In genomic region chr20:36974660-36975059, GRCh38 we compare ENCODE assay signal across 24 cellular contexts. TPM values are rescaled to one million over a fixed set of nuclear protein-coding genes. Genes with fewer than 3 reads are reported as not detected.
A peak's percentile ranks its signal among the peaks of the same experiment; 100 is the strongest.
DNase-seq lines count a peak whose midpoint lies in the region; ATAC-seq, FAIRE-seq and TF ChIP-seq lines count a peak whose summit lies in the region.
"Had no signal": no experiment of that assay in that cellular context is flagged by ENCODE, and none has a peak within 500 bp of the region (broad histone marks: within the 10 kb centered on the region; RNA-seq: fewer than 3 reads in every experiment).

No MANE protein-coding gene starts in this region.

- H3K4me2 ChIP-seq in GM12878 (ENCODE audit: control insufficient read depth, insufficient read depth): no peak overlapping the region

- in situ Hi-C loops in GM12878 (cut with MboI): no loop called here

- no peaks in the 10 kb centered on the region for H3K27me3 ChIP-seq in GM12878 (replicated peaks in 1 of 2; ENCODE audit: control insufficient read depth in 2 of 2, insufficient read depth in 2 of 2, low read length in 1 of 2)
- H3K27me3 ChIP-seq in thymus (ENCODE audit: control insufficient read depth, insufficient read depth): no peaks in the 10 kb centered on the region
- H3K27me3 ChIP-seq in heart right ventricle: no peaks in the 10 kb centered on the region
- H3K27me3 ChIP-seq: left lung, right lobe of liver, SJCRH30 had no signal

- no peaks in the 10 kb centered on the region for H3K36me3 ChIP-seq in KOPT-K1 (ENCODE audit: insufficient read depth, low read length)
- H3K36me3 ChIP-seq in GM12878 (ENCODE audit: control insufficient read depth in 2 of 2, insufficient read depth in 2 of 2, low read length in 1 of 2): no peaks in the 10 kb centered on the region
- peaks cover 3% of the 10 kb centered on the region for H3K36me3 ChIP-seq in thymus (ENCODE audit: control insufficient read depth, insufficient read depth)
- H3K36me3 ChIP-seq in heart right ventricle: no peaks in the 10 kb centered on the region
- H3K36me3 ChIP-seq: left lung, right lobe of liver, SJCRH30 had no signal

- peaks cover 18% of the 10 kb centered on the region for H3K36me3 Mint-ChIP-seq in activated naive CD4-positive, alpha-beta T cell treated with anti-CD3 and anti-CD28 coated beads, Interleukin-2, amount 10 ng/mL, durations not matched to agents 7 days and 5 days

- 52% methylated on average over 3 of the region's 3 CpGs for WGBS in GM12878 (ENCODE audit: insufficient coverage, insufficient replicate concordance, low lambda C conversion rate, missing lambda C conversion rate)
- WGBS in thymus: 77% methylated on average over 3 of the region's 3 CpGs
- WGBS in heart right ventricle, 2 donors: 90 to 97% methylated on average over 3 of the region's 3 CpGs

- DNase-seq in activated naive CD4-positive, alpha-beta T cell treated with anti-CD3 and anti-CD28 coated beads, Interleukin-2, amount 10 ng/mL, durations not matched to agents 7 days and 5 days: peak; percentile 48
- DNase-seq in activated naive CD4-positive, alpha-beta T cell (lab: John Stamatoyannopoulos, UW): no peak
- DNase-seq in GM12878 (ENCODE audit: low read depth, low spot score) (no peak), nucleus accumbens (lab: John Stamatoyannopoulos, UW) (no peak), heart right ventricle (no peak)
- DNase-seq: activated CD8-positive, alpha-beta memory T cell treated with anti-CD3 and anti-CD28 coated beads for 24 hours; amniotic stem cell; DMS153; GF-D8; H7; head of caudate nucleus; left lung; NCI-H1417 treated with DMSO at 0.1 percent for 48 hours; NCI-H510A; right lobe of liver; SJCRH30 had no signal

- peaks cover 60% of the 10 kb centered on the region for H3K4me1 Mint-ChIP-seq in activated naive CD4-positive, alpha-beta T cell treated with anti-CD3 and anti-CD28 coated beads, Interleukin-2, amount 10 ng/mL, durations not matched to agents 7 days and 5 days
- H3K4me1 Mint-ChIP-seq: nephron had no signal

- H3K4me1 ChIP-seq in GM12878 (ENCODE audit: control insufficient read depth, insufficient read depth, low read length): 0 out of 2 replicates have a peak, but pooled peaks cover 3% of the 10 kb centered on the region
- peaks cover 15% of the 10 kb centered on the region for H3K4me1 ChIP-seq in thymus (ENCODE audit: control insufficient read depth, insufficient read depth, low read length)
- peaks cover 0 to 8% (median 0%) of the 10 kb centered on the region in 9 donors for H3K4me1 ChIP-seq in heart right ventricle
- H3K4me1 ChIP-seq: parathyroid adenoma, SJCRH30 had no signal

- H3K27me3 Mint-ChIP-seq in activated naive CD4-positive, alpha-beta T cell treated with anti-CD3 and anti-CD28 coated beads, Interleukin-2, amount 10 ng/mL, durations not matched to agents 7 days and 5 days: no peaks in the 10 kb centered on the region
- H3K27me3 Mint-ChIP-seq: dendritic cell treated with granulocyte-macrophage colony-stimulating factor and Interleukin-4, amounts not matched to agents 40 ng/mL and 50 ng/mL, for 4 days; IgD-negative memory B cell had no signal

- peak overlapping the region; percentile 92 for H3K27ac Mint-ChIP-seq in activated naive CD4-positive, alpha-beta T cell treated with anti-CD3 and anti-CD28 coated beads, Interleukin-2, amount 10 ng/mL, durations not matched to agents 7 days and 5 days
- H3K27ac Mint-ChIP-seq: dendritic cell treated with granulocyte-macrophage colony-stimulating factor and Interleukin-4, amounts not matched to agents 40 ng/mL and 50 ng/mL, for 4 days; nephron had no signal

- RAD21 ChIA-PET in GM12878 (lab: Charles Lee; ENCODE audit: unreplicated experiment): no interaction called here

- H3K9me3 ChIP-seq in KOPT-K1 (ENCODE audit: insufficient read depth, low read length, poor library complexity, severe bottlenecking): peaks cover 11% of the 10 kb centered on the region
- H3K9me3 ChIP-seq in GM12878 (replicated peaks; ENCODE audit: control insufficient read depth, insufficient read depth, low read length): no peaks in the 10 kb centered on the region
- no peaks in the 10 kb centered on the region for H3K9me3 ChIP-seq in thymus (ENCODE audit: control insufficient read depth)
- no peaks in the 10 kb centered on the region for H3K9me3 ChIP-seq in heart right ventricle
- H3K9me3 ChIP-seq: left lung, right lobe of liver had no signal

- TF ChIP-seq CTCF in GM12878 (IDR thresholded peaks at IDR 0.05 in 2 of 3, conservative IDR thresholded peaks at IDR 0.05 in 1 of 3; ENCODE audit: control insufficient read depth in 2 of 3, extremely low read depth in 1 of 3, insufficient read depth in 1 of 3, low read depth in 3 of 3, low read length in 3 of 3) (no peak), heart right ventricle (IDR thresholded peaks at IDR 0.05) (no peak)

- no peak for FAIRE-seq in GM12878 (lab: Jason Lieb, UNC)
- FAIRE-seq: bronchial epithelial cell had no signal

- intact Hi-C loops in GM12878 (cut with micrococcal nuclease; ENCODE audit: unreplicated experiment): no loop called here
- intact Hi-C loops in heart right ventricle (cut with DNase I): no loop called here

- no peak for TF ChIP-seq RAD21 in GM12878 (IDR thresholded peaks at IDR 0.05; ENCODE audit: insufficient read depth, low read depth, low read length)

- CTCF ChIA-PET in activated naive CD4-positive, alpha-beta T cell treated with anti-CD3 and anti-CD28 coated beads, Interleukin-2, amount 10 ng/mL, durations not matched to agents 7 days and 5 days (lab: Charles Lee): interaction anchor here (0.7 kb wide), 1 partner anchor 11 kb away, joined by 3 read pairs; no protein-coding TSS in a partner anchor
- CTCF ChIA-PET in GM12878 (lab: Yijun Ruan, JAX): no interaction called here

- no peak overlapping the region for H3K4me3 Mint-ChIP-seq in activated naive CD4-positive, alpha-beta T cell treated with anti-CD3 and anti-CD28 coated beads, Interleukin-2, amount 10 ng/mL, durations not matched to agents 7 days and 5 days
- H3K4me3 Mint-ChIP-seq: dendritic cell treated with granulocyte-macrophage colony-stimulating factor and Interleukin-4, amounts not matched to agents 40 ng/mL and 50 ng/mL, for 4 days; nephron had no signal

- TF ChIP-seq EP300 in GM12878 (IDR thresholded peaks at IDR 0.05; ENCODE audit: borderline replicate concordance in 1 of 2, control insufficient read depth in 1 of 2, low read depth in 2 of 2, low read length in 2 of 2): no peak

- no peaks in the 10 kb centered on the region for H3K79me2 ChIP-seq in GM12878 (ENCODE audit: control insufficient read depth, insufficient read depth, low read length)
- H3K79me2 ChIP-seq: parathyroid adenoma had no signal

- POLR2A ChIA-PET in GM12878 (lab: Charles Lee): interaction anchor here (0.7 kb wide), 2 partner anchors 31 to 210 kb away, joined by 3 to 4 read pairs; no protein-coding TSS in a partner anchor

- no peak overlapping the region for H3K9ac ChIP-seq in GM12878 (ENCODE audit: control insufficient read depth, insufficient read depth, low read length)
- H3K9ac ChIP-seq: parathyroid adenoma had no signal

- peak overlapping the region; percentile 67 for H3K27ac ChIP-seq in KOPT-K1 (ENCODE audit: low read depth, low read length, poor library complexity, severe bottlenecking)
- no peak overlapping the region for H3K27ac ChIP-seq in GM12878 (ENCODE audit: control insufficient read depth, insufficient read depth)
- peak overlapping the region; percentile 83 for H3K27ac ChIP-seq in thymus (ENCODE audit: low read depth)
- peak overlapping the region in 1 of 10 donors; percentile 58 for H3K27ac ChIP-seq in heart right ventricle
- H3K27ac ChIP-seq: left lung, parathyroid adenoma, right lobe of liver, SJCRH30 had no signal

- SMC1A ChIA-PET in GM12878 (lab: Charles Lee; ENCODE audit: uncharacterized antibody, unreplicated experiment): interaction anchor here (1.1 to 1.5 kb wide), 2 partner anchors 9 to 70 kb away, joined by 3 read pairs; no protein-coding TSS in a partner anchor

- no peak for TF ChIP-seq POLR2A in GM12878 (IDR thresholded peaks at IDR 0.05; ENCODE audit: low read depth, low read length)

- BruUV-seq in GM12878 (replicated peaks; lab: Mats Ljungman, UMichigan): no TSS peak

- H3K4me3 ChIP-seq in GM12878 (no peak overlapping the region), thymus (ENCODE audit: low read length) (no peak overlapping the region), heart right ventricle (no peak overlapping the region)
- H3K4me3 ChIP-seq: left lung, right lobe of liver, SJCRH30 had no signal

- peaks cover 5% of the 10 kb centered on the region for H3K9me3 Mint-ChIP-seq in activated naive CD4-positive, alpha-beta T cell treated with anti-CD3 and anti-CD28 coated beads, Interleukin-2, amount 10 ng/mL, durations not matched to agents 7 days and 5 days
- H3K9me3 Mint-ChIP-seq: dendritic cell treated with granulocyte-macrophage colony-stimulating factor and Interleukin-4, amounts not matched to agents 40 ng/mL and 50 ng/mL, for 4 days; IgD-negative memory B cell had no signal

- no peaks in the 10 kb centered on the region for H4K20me1 ChIP-seq in GM12878 (ENCODE audit: control insufficient read depth, insufficient read depth)

- H2AFZ ChIP-seq in GM12878 (ENCODE audit: control insufficient read depth, low read depth, low read length): no peak overlapping the region
- H2AFZ ChIP-seq: parathyroid adenoma had no signal

- ATAC-seq in GM12878: peak; percentile 32; the same call in 2 of the 3 replicates
- ATAC-seq in heart right ventricle: no peak
- ATAC-seq: left lung, Panc1, right lobe of liver had no signal

RNA-seq across cellular contexts. Expression of gene SAMHD1, which starts 23.2 kb away (rescaled TPM):
- total RNA-seq in GM12878 (2013; cell fraction: nucleolus; rRNA removed): 89.7 and 91.8 TPM in 2 replicates
- total RNA-seq in GM12878 (2014; rRNA removed): 39.9 and 43.2 TPM in 2 replicates
- total RNA-seq in GM12878 (2014; rRNA removed; fragmentation: Illumina TruSeq; extraction: Trizol): 46.8 and 47.9 TPM in 2 replicates
- 37.7 and 37.8 TPM in 2 replicates for total RNA-seq in GM12878 (2021)
- 8.0 TPM for polyA plus RNA-seq in GM12878 (2011; ENCODE audit: low read depth)
- 43.6 and 52.1 TPM in 2 replicates for polyA plus RNA-seq in GM12878 (2011; rRNA removed)
- 19.2 and 22.3 TPM in 2 replicates for polyA plus RNA-seq in GM12878 (2011; cell fraction: cytosol; rRNA removed)
- 15.7 and 23.7 TPM in 2 replicates for polyA plus RNA-seq in GM12878 (2011; cell fraction: nucleus; rRNA removed)
- polyA plus RNA-seq in GM12878 (2012): 9.7 and 11.4 TPM in 2 replicates
- 41.8 and 44.9 TPM in 2 replicates for polyA plus RNA-seq in GM12878 (2014; fragmentation: Illumina TruSeq; extraction: Trizol)
- polyA plus RNA-seq in GM12878 (2014; fragmentation: Nextera tagmentation; extraction: Ambion mirVana): 10 to 100 TPM; 20.5 to 21.7 TPM
- polyA plus RNA-seq in GM12878 (2014; rRNA removed): 23.4 and 26.3 TPM in 2 replicates
- polyA plus RNA-seq in GM12878 (2016; fragmentation: Nextera tagmentation; extraction: Ambion mirVana): 10 to 100 TPM; 37.8 to 42.0 TPM
- 29.6 and 43.2 TPM in 2 replicates for polyA minus RNA-seq in GM12878 (2011; rRNA and poly(A)+ RNA removed)
- polyA minus RNA-seq in GM12878 (2011; cell fraction: cytosol; rRNA and poly(A)+ RNA removed): 11.4 and 15.0 TPM in 2 replicates
- 17.5 and 26.4 TPM in 2 replicates for polyA minus RNA-seq in GM12878 (2011; cell fraction: nucleus; rRNA and poly(A)+ RNA removed)
- 86.2 TPM for polyA plus RNA-seq in thymus
- 100 to 1,000 TPM in 1 of 10 donors, 10 to 100 TPM in 9; 14.0 to 105 (median 26.7) TPM for total RNA-seq in heart right ventricle
- 10 to 100 TPM; 34.6 to 46.8 TPM for polyA plus RNA-seq in heart right ventricle
